27 cellular contexts compared by ENCODE assay signal in genomic region chr10:6995339-6995738, GRCh38.
DNase-seq lines count a peak whose midpoint lies in the region; ATAC-seq, FAIRE-seq and TF ChIP-seq lines count a peak whose summit lies in the region.
"Had no signal": no experiment of that assay in that cellular context is flagged by ENCODE, and none has a peak within 500 bp of the region (broad histone marks: within the 10 kb centered on the region; RNA-seq: fewer than 3 reads in every experiment).

No MANE protein-coding gene starts in this region.

- TF ChIP-seq POLR2A in IMR-90 (IDR thresholded peaks at IDR 0.05; ENCODE audit: low read depth, low read length) = no peak
- TF ChIP-seq POLR2A in upper lobe of left lung (IDR thresholded peaks at IDR 0.05) = no peak

- H3K9me3 ChIP-seq in IMR-90 (ENCODE audit: control insufficient read depth, insufficient read depth, low read length) (no peaks in the 10 kb centered on the region), upper lobe of left lung (no peaks in the 10 kb centered on the region)
- H3K9me3 ChIP-seq: SJCRH30 had no signal

- no peak for TF ChIP-seq EP300 in upper lobe of left lung (IDR thresholded peaks at IDR 0.05)

- H3K36me3 ChIP-seq in BJ (ENCODE audit: control insufficient read depth, insufficient read depth, low read length) (no peaks in the 10 kb centered on the region), IMR-90 (ENCODE audit: control insufficient read depth, insufficient read depth, low read length) (no peaks in the 10 kb centered on the region), upper lobe of left lung (no peaks in the 10 kb centered on the region)
- H3K36me3 ChIP-seq: SJCRH30 had no signal

- dilution Hi-C loops in IMR-90 (cut with HindIII; ENCODE audit: low sequenced_read_pairs, unreplicated experiment) = no loop called here

- H3K4me1 Mint-ChIP-seq in activated T-cell treated with anti-CD3 and anti-CD28 coated beads, Interleukin-2, amount 50 U/mL, for 24 hours (ENCODE audit: low read depth) = peaks cover 4% of the 10 kb centered on the region
- H3K4me1 Mint-ChIP-seq: GM23338 had no signal

- no peak overlapping the region for H2BK120ac ChIP-seq in IMR-90 (ENCODE audit: low read depth, low read length)

- peak; percentile 41 for FAIRE-seq in endometrium (lab: Jason Lieb, UNC)
- FAIRE-seq: HTR-8/SVneo had no signal

- H3K9me1 ChIP-seq in IMR-90 (ENCODE audit: insufficient read depth, low read length) = no peaks in the 10 kb centered on the region

- H2AFZ ChIP-seq in IMR-90 (replicated peaks; ENCODE audit: low read length, poor library complexity) = no peak overlapping the region
- H2AFZ ChIP-seq: GM23338 had no signal

- H3K9me3 Mint-ChIP-seq in activated T-cell treated with anti-CD3 and anti-CD28 coated beads, Interleukin-2, amount 50 U/mL, for 24 hours = no peaks in the 10 kb centered on the region
- H3K9me3 Mint-ChIP-seq: CD8-positive, alpha-beta memory T cell had no signal

- no peaks in the 10 kb centered on the region for H3K79me1 ChIP-seq in IMR-90 (ENCODE audit: low read depth in 1 of 2, low read length in 2 of 2)

- POLR2A ChIA-PET in BJ (lab: Charles Lee) = no interaction called here
- POLR2A ChIA-PET in IMR-90 (lab: Charles Lee; ENCODE audit: unreplicated experiment) = interaction anchor here (0.6 kb wide), 1 partner anchor 11 kb away, joined by 3 read pairs; no protein-coding TSS in a partner anchor

- H4K91ac ChIP-seq in IMR-90 (ENCODE audit: insufficient read depth, low read depth, low read length) = no peak overlapping the region

- H3K4me2 ChIP-seq in IMR-90 (ENCODE audit: low read depth, low read length) = no peak overlapping the region
- H3K4me2 ChIP-seq: GM23338 had no signal

- in situ Hi-C loops in IMR-90 (cut with MboI; ENCODE audit: low sequenced_read_pairs) = no loop called here

- TF ChIP-seq CTCF in BJ (IDR thresholded peaks at IDR 0.05; ENCODE audit: insufficient read depth, low read depth, low read length) = no peak
- no peak for TF ChIP-seq CTCF in IMR-90 (conservative IDR thresholded peaks at IDR 0.05; ENCODE audit: low read depth, low read length)
- no peak for TF ChIP-seq CTCF in fibroblast of the aortic adventitia (IDR thresholded peaks at IDR 0.05; ENCODE audit: insufficient read depth, low read length)
- no peak for TF ChIP-seq CTCF in upper lobe of left lung (IDR thresholded peaks at IDR 0.05)

- WGBS in IMR-90 (ENCODE audit: extremely low coverage in 2 of 2, insufficient read length in 1 of 2), 2 experiments = no CpG with 5 or more reads among the region's 3 CpGs
- 74 to 79% methylated on average over 3 of the region's 3 CpGs for WGBS in upper lobe of left lung, 2 donors

- CTCF ChIA-PET in BJ (lab: Yijun Ruan, JAX) = interaction anchor here (0.6 to 1.0 kb wide), 3 partner anchors 274 to 969 kb away, joined by 3 read pairs; no protein-coding TSS in a partner anchor
- CTCF ChIA-PET in IMR-90 (lab: Yijun Ruan, JAX) = no interaction called here

- TF ChIP-seq RAD21 in IMR-90 (IDR thresholded peaks at IDR 0.05; ENCODE audit: low read length) = no peak

- no peak overlapping the region for H3K4ac ChIP-seq in IMR-90 (ENCODE audit: low read depth, low read length)

- H3K56ac ChIP-seq in IMR-90 (ENCODE audit: extremely low read depth, insufficient read depth, low read length) = no peak overlapping the region

- no peak overlapping the region for H2BK20ac ChIP-seq in IMR-90 (ENCODE audit: low read depth, low read length)

- no peak overlapping the region for H3K14ac ChIP-seq in IMR-90 (replicated peaks; ENCODE audit: low read depth, low read length)

- no peak overlapping the region for H3K23ac ChIP-seq in IMR-90 (ENCODE audit: low read depth, low read length)

- ATAC-seq in IMR-90 (ENCODE audit: low read depth) = no peak
- ATAC-seq in upper lobe of left lung (ENCODE audit: low FRiP score in 2 of 2) = no peak
- ATAC-seq: GM23338, HCT116, Panc1 had no signal

- no peak overlapping the region for H3K9ac ChIP-seq in IMR-90 (ENCODE audit: low read depth, low read length)

- no peak overlapping the region for H2AK5ac ChIP-seq in IMR-90 (ENCODE audit: low read depth, low read length)

- H4K20me1 ChIP-seq in IMR-90 (ENCODE audit: insufficient read depth, low read length) = no peaks in the 10 kb centered on the region

- no peak overlapping the region for H2BK5ac ChIP-seq in IMR-90 (ENCODE audit: low read depth, low read length, poor library complexity, severe bottlenecking)

- BruUV-seq in IMR-90 (replicated peaks; lab: Mats Ljungman, UMichigan) = no TSS peak

- H3K27ac Mint-ChIP-seq in activated T-cell treated with anti-CD3 and anti-CD28 coated beads, Interleukin-2, amount 50 U/mL, for 24 hours = no peak overlapping the region
- H3K27ac Mint-ChIP-seq: CD8-positive, alpha-beta memory T cell; GM23338; IgD-negative memory B cell had no signal

- H2AK9ac ChIP-seq in IMR-90 (replicated peaks; ENCODE audit: low read depth, low read length, poor library complexity) = no peak overlapping the region

- H4K8ac ChIP-seq in IMR-90 (ENCODE audit: low read depth in 2 of 2, low read length in 2 of 2) = no peak overlapping the region

- H3K27ac ChIP-seq in IMR-90 (ENCODE audit: insufficient read depth, low read length) (no peak overlapping the region), upper lobe of left lung (no peak overlapping the region)
- H3K27ac ChIP-seq: C4-2B, SJCRH30 had no signal

- intact Hi-C loops in IMR-90 (cut with micrococcal nuclease) = no loop called here

- no peaks in the 10 kb centered on the region for H3K27me3 ChIP-seq in BJ (ENCODE audit: control insufficient read depth, insufficient read depth, low read length)
- no peaks in the 10 kb centered on the region for H3K27me3 ChIP-seq in IMR-90 (ENCODE audit: control insufficient read depth, insufficient read depth, low read length)
- H3K27me3 ChIP-seq in upper lobe of left lung = no peaks in the 10 kb centered on the region
- H3K27me3 ChIP-seq: SJCRH30 had no signal

- no peak overlapping the region for H3K18ac ChIP-seq in IMR-90 (ENCODE audit: low read depth, low read length)

- no peak overlapping the region for H3K4me3 Mint-ChIP-seq in activated T-cell treated with anti-CD3 and anti-CD28 coated beads, Interleukin-2, amount 50 U/mL, for 24 hours
- H3K4me3 Mint-ChIP-seq: CD8-positive, alpha-beta memory T cell; GM23338; IgD-negative memory B cell had no signal

- H3K27me3 Mint-ChIP-seq in activated T-cell treated with anti-CD3 and anti-CD28 coated beads, Interleukin-2, amount 50 U/mL, for 24 hours = peaks cover 6% of the 10 kb centered on the region

- no peaks in the 10 kb centered on the region for H3K36me3 Mint-ChIP-seq in activated T-cell treated with anti-CD3 and anti-CD28 coated beads, Interleukin-2, amount 50 U/mL, for 24 hours (ENCODE audit: low read depth)
- H3K36me3 Mint-ChIP-seq: CD8-positive, alpha-beta memory T cell; IgD-negative memory B cell had no signal

- DNase-seq in BJ (ENCODE audit: low read depth) (peak; percentile 21), IMR-90 (peak; percentile 15), fibroblast of the aortic adventitia (ENCODE audit: low read depth) (peak; percentile 2), GOT3 (lab: John Stamatoyannopoulos, UW) (no peak), upper lobe of left lung (no peak), GF-D8 (lab: John Stamatoyannopoulos, UW) (no peak)
- DNase-seq in activated T-cell treated with anti-CD3 and anti-CD28 coated beads, Interleukin-2, amount 50 U/mL, for 24 hours = no peak
- DNase-seq: 8988T; AML-193; Calu3; CD8-positive, alpha-beta memory T cell; DMS153; GDM1; NCI-H1105; NCI-H146; NCI-H2029 treated with DMSO at 0.1 percent for 48 hours; NCI-H345; NCI-H524 treated with DMSO at 0.1 percent for 48 hours; NCI-H82; SJCRH30 had no signal

- H3K4me3 ChIP-seq in BJ (ENCODE audit: low read depth, low read length) = no peak overlapping the region
- no peak overlapping the region for H3K4me3 ChIP-seq in IMR-90 (ENCODE audit: insufficient read depth, low read depth, low read length)
- no peak overlapping the region for H3K4me3 ChIP-seq in fibroblast of the aortic adventitia (ENCODE audit: low read depth, low read length)
- no peak overlapping the region for H3K4me3 ChIP-seq in upper lobe of left lung
- H3K4me3 ChIP-seq: GM23338, SJCRH30 had no signal

- no peak overlapping the region for H4K5ac ChIP-seq in IMR-90 (ENCODE audit: low read depth, low read length)

- H3K4me1 ChIP-seq in IMR-90 (ENCODE audit: control insufficient read depth, insufficient read depth, low read length) = no peaks in the 10 kb centered on the region
- no peaks in the 10 kb centered on the region for H3K4me1 ChIP-seq in upper lobe of left lung
- H3K4me1 ChIP-seq: SJCRH30 had no signal

- no peak overlapping the region for H2BK15ac ChIP-seq in IMR-90 (ENCODE audit: low read depth, low read length)

TF ChIP-seq in IMR-90, 13 proteins besides CTCF, POLR2A, EP300 and RAD21:
- TF ChIP-seq SMC3 (IDR thresholded peaks at IDR 0.05; ENCODE audit: low read depth, low read length) = no peak

Comparison
In these comparisons a context has a peak if more than half of its experiments do, and no peak if none do; other contexts are left out.
1. DNase-seq: peak in BJ (single experiment), IMR-90 (single experiment) and fibroblast of the aortic adventitia (single experiment); none in GOT3 (single experiment), upper lobe of left lung (0 of 2), GF-D8 (single experiment) and activated T-cell treated with anti-CD3 and anti-CD28 coated beads, Interleukin-2, amount 50 U/mL, for 24 hours (single experiment).